15 cellular contexts compared by ENCODE assay signal in the genomic region with DNA sequence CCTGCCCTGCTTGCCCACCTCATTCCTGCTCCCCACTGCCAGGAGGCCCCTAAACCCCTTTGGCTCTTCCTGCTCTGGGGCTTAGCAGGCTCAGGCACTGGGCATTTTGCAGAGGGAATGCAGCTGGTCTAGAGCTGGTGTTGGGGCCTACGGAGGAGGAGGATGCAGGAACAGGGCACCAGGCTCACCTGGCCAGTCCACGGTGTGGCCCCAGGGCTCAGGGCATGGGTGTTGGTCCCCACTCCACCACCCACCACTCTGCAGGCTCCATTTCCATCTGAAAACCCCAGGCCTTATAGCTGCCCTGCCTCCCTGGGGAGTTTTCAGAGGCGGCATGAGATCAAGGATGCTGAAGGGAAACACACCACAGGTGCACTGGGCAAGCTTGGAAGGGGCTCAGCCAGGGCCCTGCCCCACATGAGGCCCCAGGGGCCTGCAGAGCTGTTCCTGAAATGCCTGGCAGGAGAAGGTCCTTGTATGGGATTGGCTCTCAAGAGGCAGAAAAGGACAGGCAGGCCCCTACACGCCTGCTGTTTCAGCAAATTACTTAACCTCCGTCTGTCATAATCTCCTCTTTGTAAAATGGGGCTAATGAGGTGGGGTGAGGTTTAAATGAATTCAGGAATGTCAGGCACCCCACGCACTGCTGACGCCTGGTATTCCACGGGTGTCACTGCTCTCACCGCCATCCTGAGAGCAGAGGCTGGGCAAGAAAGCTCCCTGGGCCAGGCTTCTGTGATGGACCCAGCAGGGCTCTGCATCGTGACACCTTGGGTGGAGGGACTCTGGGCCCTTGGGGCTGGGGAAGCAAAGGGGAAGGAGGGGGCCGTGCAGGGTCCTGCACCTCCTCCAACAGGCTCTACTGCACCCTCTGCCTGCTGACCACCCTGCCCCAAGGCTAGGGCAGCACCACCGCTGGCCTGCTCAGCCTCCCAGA. TPM values are rescaled to one million over a fixed set of nuclear protein-coding genes. Genes with fewer than 3 reads are reported as not detected.
DNase-seq lines count a peak whose midpoint lies in the region; ATAC-seq and TF ChIP-seq lines count a peak whose summit lies in the region.
"Had no signal": no experiment of that assay in that cellular context is flagged by ENCODE, and none has a peak within 500 bp of the region (broad histone marks: within the 10 kb centered on the region; RNA-seq: fewer than 3 reads in every experiment).

No MANE protein-coding gene starts in this region.

- no peak overlapping the region for H3K4me3 Mint-ChIP-seq in activated CD8-positive, alpha-beta memory T cell treated with anti-CD3 and anti-CD28 coated beads, Interleukin-2, amount 10 ng/mL, durations not matched to agents 7 days and 5 days
- H3K4me3 Mint-ChIP-seq: natural killer cell treated with Interleukin-12 subunit alpha and Interleukin-12 subunit beta and Interleukin-15 and Interleukin-18, amount 100 ng/mL, for 72 hours had no signal

- CTCF ChIA-PET in activated CD8-positive, alpha-beta memory T cell treated with anti-CD3 and anti-CD28 coated beads, Interleukin-2, amount 10 ng/mL, durations not matched to agents 7 days and 5 days (lab: Charles Lee): no interaction called here

- H3K27me3 Mint-ChIP-seq in activated CD8-positive, alpha-beta memory T cell treated with anti-CD3 and anti-CD28 coated beads, Interleukin-2, amount 10 ng/mL, durations not matched to agents 7 days and 5 days: no peaks in the 10 kb centered on the region
- H3K27me3 Mint-ChIP-seq: natural killer cell treated with Interleukin-12 subunit alpha and Interleukin-12 subunit beta and Interleukin-15 and Interleukin-18, amount 100 ng/mL, for 72 hours had no signal

- TF ChIP-seq CTCF in foreskin fibroblast (IDR thresholded peaks at IDR 0.05; ENCODE audit: low read depth, low read length): no peak

- H3K9me3 Mint-ChIP-seq in activated CD8-positive, alpha-beta memory T cell treated with anti-CD3 and anti-CD28 coated beads, Interleukin-2, amount 10 ng/mL, durations not matched to agents 7 days and 5 days (ENCODE audit: low read depth): no peaks in the 10 kb centered on the region
- H3K9me3 Mint-ChIP-seq: natural killer cell treated with Interleukin-12 subunit alpha and Interleukin-12 subunit beta and Interleukin-15 and Interleukin-18, amount 100 ng/mL, for 72 hours had no signal

- H3K27ac Mint-ChIP-seq in activated CD8-positive, alpha-beta memory T cell treated with anti-CD3 and anti-CD28 coated beads, Interleukin-2, amount 10 ng/mL, durations not matched to agents 7 days and 5 days: no peak overlapping the region
- H3K27ac Mint-ChIP-seq: natural killer cell treated with Interleukin-12 subunit alpha and Interleukin-12 subunit beta and Interleukin-15 and Interleukin-18, amount 100 ng/mL, for 72 hours had no signal

- ATAC-seq in activated CD8-positive, alpha-beta memory T cell treated with anti-CD3 and anti-CD28 coated beads, Interleukin-2, amount 10 ng/mL, durations not matched to agents 7 days and 5 days: no peak
- ATAC-seq in esophagus mucosa (peak; percentile 92), GM19455 (IDR thresholded peaks at IDR 0.05; ENCODE audit: unreplicated experiment) (no peak)

- DNase-seq in activated CD8-positive, alpha-beta memory T cell treated with anti-CD3 and anti-CD28 coated beads, Interleukin-2, amount 10 ng/mL, durations not matched to agents 7 days and 5 days: peak; percentile 35
- DNase-seq in activated CD8-positive, alpha-beta memory T cell treated with anti-CD3 and anti-CD28 coated beads for 24 hours: no peak
- peak; percentile 76 for DNase-seq in NCI-H345 (lab: John Stamatoyannopoulos, UW)
- peak; percentile 37 for DNase-seq in ureter (ENCODE audit: low spot score)
- no peak for DNase-seq in DMS114 treated with DMSO at 0.1 percent for 48 hours (lab: John Stamatoyannopoulos, UW; ENCODE audit: unreplicated experiment)
- DNase-seq in foreskin fibroblast: no peak
- DNase-seq: KBM-7, left cardiac atrium, trophoblast cell had no signal

- H3K4me1 Mint-ChIP-seq in activated CD8-positive, alpha-beta memory T cell treated with anti-CD3 and anti-CD28 coated beads, Interleukin-2, amount 10 ng/mL, durations not matched to agents 7 days and 5 days: no peaks in the 10 kb centered on the region

- no peaks in the 10 kb centered on the region for H3K36me3 Mint-ChIP-seq in activated CD8-positive, alpha-beta memory T cell treated with anti-CD3 and anti-CD28 coated beads, Interleukin-2, amount 10 ng/mL, durations not matched to agents 7 days and 5 days
- H3K36me3 Mint-ChIP-seq: natural killer cell treated with Interleukin-12 subunit alpha and Interleukin-12 subunit beta and Interleukin-15 and Interleukin-18, amount 100 ng/mL, for 72 hours had no signal

- H3K4me3 ChIP-seq in foreskin fibroblast (ENCODE audit: low read depth in 1 of 2, low read length in 2 of 2): no peak overlapping the region
- H3K4me3 ChIP-seq: SJSA1 had no signal

RNA-seq across cellular contexts. Expression of gene SLC47A2, which starts 9.3 kb away (rescaled TPM):
- total RNA-seq in activated CD8-positive, alpha-beta memory T cell treated with anti-CD3 and anti-CD28 coated beads, Interleukin-2, amount 10 ng/mL, durations not matched to agents 7 days and 5 days: not detected
- total RNA-seq in esophagus mucosa: 0.92 TPM
- not detected for total RNA-seq in ureter
- total RNA-seq: dermis microvascular lymphatic vessel endothelial cell; left cardiac atrium; natural killer cell treated with Interleukin-12 subunit alpha and Interleukin-12 subunit beta and Interleukin-15 and Interleukin-18, amount 100 ng/mL, for 72 hours; SJSA1; skeletal muscle tissue had no signal

RNA-seq across cellular contexts. Expression of gene ALDH3A1, which starts 41.0 kb away (rescaled TPM):
- total RNA-seq in activated CD8-positive, alpha-beta memory T cell treated with anti-CD3 and anti-CD28 coated beads, Interleukin-2, amount 10 ng/mL, durations not matched to agents 7 days and 5 days: under 1 TPM in 1 of 2 experiments, not detected in 1; 0.14 TPM
- total RNA-seq in esophagus mucosa (194 TPM), ureter (1.2 TPM)
- total RNA-seq: natural killer cell treated with Interleukin-12 subunit alpha and Interleukin-12 subunit beta and Interleukin-15 and Interleukin-18, amount 100 ng/mL, for 72 hours; SJSA1; skeletal muscle tissue had no signal

RNA-seq across cellular contexts. Expression of gene ALDH3A2, which starts 58.5 kb away (rescaled TPM):
- total RNA-seq in activated CD8-positive, alpha-beta memory T cell treated with anti-CD3 and anti-CD28 coated beads, Interleukin-2, amount 10 ng/mL, durations not matched to agents 7 days and 5 days: 10 to 100 TPM; 29.9 to 30.5 TPM
- 98.6 TPM for total RNA-seq in esophagus mucosa
- total RNA-seq in ureter: 59.8 TPM

Comparison
In these comparisons a context has a peak if more than half of its experiments do, and no peak if none do; other contexts are left out.
1. DNase-seq: peak in activated CD8-positive, alpha-beta memory T cell treated with anti-CD3 and anti-CD28 coated beads, Interleukin-2, amount 10 ng/mL, durations not matched to agents 7 days and 5 days (single experiment), NCI-H345 (single experiment) and ureter (single experiment); none in activated CD8-positive, alpha-beta memory T cell treated with anti-CD3 and anti-CD28 coated beads for 24 hours (single experiment), DMS114 treated with DMSO at 0.1 percent for 48 hours (single experiment) and foreskin fibroblast (0 of 2).
2. RNA of gene ALDH3A1, which starts 41.0 kb away (total RNA-seq): 194 TPM in esophagus mucosa (single experiment); 1.2 TPM in ureter (single experiment) and 0.14 TPM in activated CD8-positive, alpha-beta memory T cell treated with anti-CD3 and anti-CD28 coated beads, Interleukin-2, amount 10 ng/mL, durations not matched to agents 7 days and 5 days; every median in the first group is over 10 times any median in the second.